Comparison of ENCODE assay signal across 22 cellular contexts in the genomic region with DNA sequence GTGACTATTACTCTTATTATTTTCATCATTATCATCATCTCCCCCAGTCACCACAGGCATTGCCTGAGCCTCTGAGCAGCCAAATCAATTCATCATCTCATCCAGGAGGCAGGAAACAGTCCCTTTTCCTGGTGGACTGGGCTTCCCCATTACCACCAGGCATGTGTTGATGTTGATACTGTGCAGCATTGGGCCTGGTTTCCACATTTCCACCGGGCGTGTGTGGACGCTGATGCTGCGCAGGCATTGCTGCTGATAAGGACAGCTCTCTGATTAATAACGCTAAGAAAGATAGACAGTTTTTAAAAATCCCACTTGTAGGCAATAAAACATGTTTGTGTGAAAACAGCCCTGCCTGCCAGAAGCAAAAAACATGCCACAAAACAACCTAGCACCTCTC.
"Had no signal": no experiment of that assay in that cellular context is flagged by ENCODE, and none has a peak within 500 bp of the region (broad histone marks: within the 10 kb centered on the region; RNA-seq: fewer than 3 reads in every experiment).

No MANE protein-coding gene starts in this region.

- H3K4me3 ChIP-seq: esophagus muscularis mucosa, heart left ventricle, left lung, lower lobe of right lung, spleen, tibial nerve had no signal

- H3K9me3 Mint-ChIP-seq: activated B cell treated with CpG ODN at 0.5 μM for 24 hours; activated naive CD4-positive, alpha-beta T cell treated with anti-CD3 and anti-CD28 coated beads, Interleukin-2, amount 10 ng/mL, durations not matched to agents 7 days and 5 days; activated naive CD8-positive, alpha-beta T cell treated with anti-CD3 and anti-CD28 coated beads, Interleukin-2, amount 10 ng/mL, durations not matched to agents 7 days and 5 days; immature natural killer cell; natural killer cell had no signal

- H3K4me1 Mint-ChIP-seq: activated B cell treated with CpG ODN at 0.5 μM for 24 hours; activated CD4-positive, alpha-beta T cell treated with anti-CD3 and anti-CD28 coated beads for 36 hours; activated naive CD4-positive, alpha-beta T cell treated with anti-CD3 and anti-CD28 coated beads, Interleukin-2, amount 10 ng/mL, durations not matched to agents 7 days and 5 days; activated naive CD8-positive, alpha-beta T cell treated with anti-CD3 and anti-CD28 coated beads, Interleukin-2, amount 10 ng/mL, durations not matched to agents 7 days and 5 days; immature natural killer cell; natural killer cell had no signal

- H3K27ac Mint-ChIP-seq: activated B cell treated with CpG ODN at 0.5 μM for 24 hours; activated CD4-positive, alpha-beta T cell treated with anti-CD3 and anti-CD28 coated beads for 36 hours; activated naive CD4-positive, alpha-beta T cell treated with anti-CD3 and anti-CD28 coated beads, Interleukin-2, amount 10 ng/mL, durations not matched to agents 7 days and 5 days; activated naive CD8-positive, alpha-beta T cell treated with anti-CD3 and anti-CD28 coated beads, Interleukin-2, amount 10 ng/mL, durations not matched to agents 7 days and 5 days; immature natural killer cell; natural killer cell had no signal

- H3K9me3 ChIP-seq: esophagus muscularis mucosa, heart left ventricle, left lung, lower lobe of right lung, spleen, tibial nerve had no signal

- ATAC-seq: activated CD4-positive, alpha-beta T cell treated with anti-CD3 and anti-CD28 coated beads for 36 hours; foreskin keratinocyte; heart left ventricle; left lung; natural killer cell; right cardiac atrium had no signal

- H3K27me3 ChIP-seq: esophagus muscularis mucosa, foreskin keratinocyte, heart left ventricle, left lung, spleen, tibial nerve had no signal

- H3K27me3 Mint-ChIP-seq: activated B cell treated with CpG ODN at 0.5 μM for 24 hours had no signal

- H3K36me3 ChIP-seq: esophagus muscularis mucosa, heart left ventricle, left lung, lower lobe of right lung, spleen, tibial nerve had no signal

- H3K4me3 Mint-ChIP-seq: activated B cell treated with CpG ODN at 0.5 μM for 24 hours; activated CD4-positive, alpha-beta T cell treated with anti-CD3 and anti-CD28 coated beads for 36 hours; activated naive CD4-positive, alpha-beta T cell treated with anti-CD3 and anti-CD28 coated beads, Interleukin-2, amount 10 ng/mL, durations not matched to agents 7 days and 5 days; activated naive CD8-positive, alpha-beta T cell treated with anti-CD3 and anti-CD28 coated beads, Interleukin-2, amount 10 ng/mL, durations not matched to agents 7 days and 5 days; immature natural killer cell; natural killer cell had no signal

- DNase-seq: activated B cell treated with CpG ODN at 0.5 μM for 24 hours; activated CD4-positive, alpha-beta T cell treated with anti-CD3 and anti-CD28 coated beads for 36 hours; activated CD8-positive, alpha-beta memory T cell treated with anti-CD3 and anti-CD28 coated beads for 24 hours; activated effector memory CD4-positive, alpha-beta T cell treated with Interleukin-2 at 50 U/mL for 16 hours; activated naive CD4-positive, alpha-beta T cell treated with anti-CD3 and anti-CD28 coated beads, Interleukin-2, amount 10 ng/mL, durations not matched to agents 7 days and 5 days; activated naive CD8-positive, alpha-beta T cell treated with anti-CD3 and anti-CD28 coated beads, Interleukin-2, amount 10 ng/mL, durations not matched to agents 7 days and 5 days; amniotic stem cell; central memory CD4-positive, alpha-beta T cell; foreskin keratinocyte; heart left ventricle; hypothalamus; immature natural killer cell; kidney; left lung; lower lobe of right lung; mesenchymal stem cell; natural killer cell; right cardiac atrium; spleen; stimulated activated naive CD4-positive, alpha-beta T cell treated with Interleukin-2 at 50 U/mL for 16 hours had no signal

- H3K4me1 ChIP-seq: esophagus muscularis mucosa, foreskin keratinocyte, heart left ventricle, left lung, lower lobe of right lung, spleen, tibial nerve had no signal

- H3K36me3 Mint-ChIP-seq: activated naive CD4-positive, alpha-beta T cell treated with anti-CD3 and anti-CD28 coated beads, Interleukin-2, amount 10 ng/mL, durations not matched to agents 7 days and 5 days; activated naive CD8-positive, alpha-beta T cell treated with anti-CD3 and anti-CD28 coated beads, Interleukin-2, amount 10 ng/mL, durations not matched to agents 7 days and 5 days; immature natural killer cell; natural killer cell had no signal
